8 cellular contexts compared by ENCODE assay signal in the genomic region with DNA sequence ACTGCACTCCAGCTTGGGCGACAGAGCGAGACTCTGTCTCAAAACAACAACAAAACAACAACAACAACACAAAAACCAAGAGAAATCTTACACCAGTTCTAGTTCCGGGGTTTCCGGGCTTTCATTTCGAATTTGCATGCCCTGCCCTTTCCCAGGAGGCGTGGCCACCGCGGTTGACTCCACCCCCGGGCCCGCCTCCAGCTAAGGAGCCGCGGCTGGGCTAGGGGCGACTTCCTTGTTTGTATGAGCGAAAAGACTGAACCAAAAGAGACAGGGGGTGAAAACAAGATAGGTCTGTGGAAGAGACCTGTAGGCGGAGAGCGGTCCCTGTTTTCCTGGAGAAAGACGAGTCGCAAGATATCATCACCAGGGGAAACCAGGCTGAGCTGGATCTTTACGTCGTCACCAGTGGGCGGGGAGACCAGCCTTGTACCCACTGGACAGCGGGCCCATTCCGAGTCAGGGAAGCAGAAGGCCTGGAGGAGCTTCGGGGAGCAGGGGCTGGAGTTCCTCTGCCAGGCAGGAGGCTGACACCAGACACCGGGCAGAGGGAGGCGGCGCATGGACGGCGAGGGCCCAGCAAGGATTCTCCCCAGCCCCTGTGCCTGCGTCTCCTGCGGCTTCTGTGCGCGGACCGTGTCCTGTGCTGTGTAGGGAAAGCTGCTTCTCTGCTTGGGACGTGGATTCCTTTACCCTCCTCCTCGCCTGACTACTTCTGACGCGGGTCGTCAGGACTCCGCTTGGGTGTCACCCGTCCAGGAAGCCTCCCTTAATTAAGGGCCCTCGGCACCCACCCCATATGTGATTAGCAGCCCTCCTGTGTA. TPM values are rescaled to one million over a fixed set of nuclear protein-coding genes. Genes with fewer than 3 reads are reported as not detected.
DNase-seq lines count a peak whose midpoint lies in the region; ATAC-seq and TF ChIP-seq lines count a peak whose summit lies in the region.

No MANE protein-coding gene starts in this region.

- H3K4me3 ChIP-seq in NT2/D1 (ENCODE audit: insufficient read length, low read depth) (peak overlapping the region; percentile 72), endodermal cell (ENCODE audit: low read length) (peak overlapping the region; percentile 83), mesodermal cell (ENCODE audit: extremely low read depth, insufficient read depth, low read length, poor library complexity, severe bottlenecking) (peak overlapping the region; percentile 46)

- H3K9me3 Mint-ChIP-seq in endodermal cell = no peaks in the 10 kb centered on the region

- no peaks in the 10 kb centered on the region for H3K27me3 Mint-ChIP-seq in endodermal cell (ENCODE audit: insufficient read depth)

- H3K27ac ChIP-seq in endodermal cell (ENCODE audit: low read depth, low read length) (peak overlapping the region; percentile 87), mesodermal cell (ENCODE audit: low read depth, low read length, severe bottlenecking) (peak overlapping the region; percentile 96)

- peaks cover 2% of the 10 kb centered on the region for H3K4me1 ChIP-seq in NT2/D1 (ENCODE audit: insufficient read depth, insufficient read length)
- peaks cover 3% of the 10 kb centered on the region for H3K4me1 ChIP-seq in endodermal cell (ENCODE audit: control insufficient read depth, insufficient read depth, low read length)
- no peaks in the 10 kb centered on the region for H3K4me1 ChIP-seq in mesodermal cell (ENCODE audit: control insufficient read depth, insufficient read depth, low read length, poor library complexity, severe bottlenecking)

- peak overlapping the region; percentile 94 for H3K27ac Mint-ChIP-seq in endodermal cell

- peak; percentile 66 for ATAC-seq in GM19463 (IDR thresholded peaks at IDR 0.05; ENCODE audit: unreplicated experiment)

- H3K9ac ChIP-seq in NT2/D1 (ENCODE audit: insufficient read length, low read depth) (peak overlapping the region; percentile 86), endodermal cell (ENCODE audit: extremely low read depth, low read length, poor library complexity, severe bottlenecking) (peak overlapping the region; percentile 56)

- peaks cover 11% of the 10 kb centered on the region for H3K4me1 Mint-ChIP-seq in endodermal cell

- DNase-seq in CD1c-positive myeloid dendritic cell (ENCODE audit: extremely low spot score) (peak; percentile 98), HUDEP-2 (lab: John Stamatoyannopoulos, UW; ENCODE audit: unreplicated experiment in 76 of 76) (peak in 74 of 76 experiments; percentile 41 to 95 (median 84)), NT2/D1 (ENCODE audit: low read depth, low spot score) (peak; percentile 70), endodermal cell (peak; percentile 99)
- DNase-seq in activated CD8-positive, alpha-beta memory T cell treated with anti-CD3 and anti-CD28 coated beads, Interleukin-2, amount 50 U/mL, for 24 hours (ENCODE audit: extremely low read depth) = peak; percentile 64
- peak; percentile 78 for DNase-seq in stimulated activated CD8-positive, alpha-beta memory T cell treated with anti-CD3 and anti-CD28 coated beads, Interleukin-15, amount 100 ng/mL, for 24 hours (ENCODE audit: low read depth)

- no peaks in the 10 kb centered on the region for H3K27me3 ChIP-seq in NT2/D1 (ENCODE audit: insufficient read depth, insufficient read length)
- no peaks in the 10 kb centered on the region for H3K27me3 ChIP-seq in endodermal cell (ENCODE audit: control insufficient read depth, insufficient read depth, low read length, poor library complexity, severe bottlenecking)

- H3K36me3 ChIP-seq in NT2/D1 (ENCODE audit: insufficient read depth, insufficient read length, low read length) (no peaks in the 10 kb centered on the region), endodermal cell (ENCODE audit: control insufficient read depth, insufficient read depth, low read length) (no peaks in the 10 kb centered on the region), mesodermal cell (ENCODE audit: control insufficient read depth, insufficient read depth, low read length) (no peaks in the 10 kb centered on the region)

- H3K36me3 Mint-ChIP-seq in endodermal cell (ENCODE audit: low read depth) = no peaks in the 10 kb centered on the region

- WGBS in endodermal cell (ENCODE audit: insufficient coverage in 1 of 2, insufficient read length in 1 of 2), 2 experiments = 3 to 6% methylated on average over 30 to 42 of the region's 42 CpGs
- WGBS in mesodermal cell (ENCODE audit: insufficient coverage in 2 of 2), 2 experiments = 6 to 8% methylated on average over 38 of the region's 42 CpGs

- TF ChIP-seq CTCF in endodermal cell (conservative IDR thresholded peaks at IDR 0.05) = no peak

- H3K9me3 ChIP-seq in NT2/D1 (ENCODE audit: insufficient read depth, low read length) (no peaks in the 10 kb centered on the region), endodermal cell (ENCODE audit: control insufficient read depth, low read length) (no peaks in the 10 kb centered on the region), mesodermal cell (ENCODE audit: control insufficient read depth, low read length) (no peaks in the 10 kb centered on the region)

- peak overlapping the region; percentile 72 for H3K4me3 Mint-ChIP-seq in endodermal cell

RNA-seq across cellular contexts. Expression of a gene that starts 10.4 kb away (rescaled TPM):
- 100 to 1,000 TPM; 129 to 142 TPM for total RNA-seq in endodermal cell
- polyA plus RNA-seq in endodermal cell (2013, experiment 1 of 2) = 47.0 TPM
- polyA plus RNA-seq in endodermal cell (2013, experiment 2 of 2) = 62.6 TPM
- 36.6 TPM for polyA plus RNA-seq in mesodermal cell (2013, experiment 1 of 2)
- polyA plus RNA-seq in mesodermal cell (2013, experiment 2 of 2) = 32.4 TPM

Comparison
In these comparisons a context has a peak if more than half of its experiments do, and no peak if none do; other contexts are left out.
1. Peak in every context shown above with its lines: DNase-seq, ATAC-seq, H3K4me3 ChIP-seq and H3K27ac ChIP-seq.